ENCODE assay signal across 16 cellular contexts in the genomic region with DNA sequence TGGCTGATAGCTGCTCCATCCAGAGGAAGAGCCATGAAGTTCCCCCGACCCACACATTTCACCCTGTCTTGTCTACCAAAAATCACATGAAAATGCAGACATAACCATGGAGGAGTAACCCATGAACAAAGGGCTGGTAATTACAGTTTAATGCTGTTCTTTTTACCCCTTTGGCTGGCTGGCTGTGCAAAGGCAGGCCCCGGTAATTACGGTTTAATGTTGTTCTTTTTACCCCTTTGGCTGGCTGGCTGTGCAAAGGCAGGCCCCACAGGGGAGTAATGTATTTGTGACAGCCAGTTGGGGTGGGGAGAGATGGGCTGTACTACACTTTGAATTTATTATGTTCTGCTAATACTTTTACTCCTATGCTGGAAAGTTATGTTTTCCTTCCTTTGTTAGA. TPM values are rescaled to one million over a fixed set of nuclear protein-coding genes. Genes with fewer than 3 reads are reported as not detected.
DNase-seq lines count a peak whose midpoint lies in the region; ATAC-seq and TF ChIP-seq lines count a peak whose summit lies in the region.
"Had no signal": no experiment of that assay in that cellular context is flagged by ENCODE, and none has a peak within 500 bp of the region (broad histone marks: within the 10 kb centered on the region; RNA-seq: fewer than 3 reads in every experiment).

No MANE protein-coding gene starts in this region.

- DNase-seq in activated CD4-positive, alpha-beta memory T cell treated with anti-CD3 and anti-CD28 coated beads for 36 hours: no peak
- no peak for DNase-seq in activated CD4-positive, alpha-beta memory T cell treated with anti-CD3 and anti-CD28 coated beads, Interleukin-2, amount 10 ng/mL, durations not matched to agents 7 days and 5 days
- peak; percentile 71 for DNase-seq in NCI-H2227 (lab: John Stamatoyannopoulos, UW; ENCODE audit: unreplicated experiment)
- DNase-seq in esophagus muscularis mucosa (ENCODE audit: extremely low spot score): no peak
- no peak for DNase-seq in stimulated activated effector memory CD8-positive, alpha-beta T cell treated with anti-CD3 and anti-CD28 coated beads, Interleukin-12 subunit alpha, Interleukin-12 subunit beta, amount 100 ng/mL, for 72 hours (ENCODE audit: low spot score in 2 of 2)
- no peak for DNase-seq in OCI-M1 (lab: John Stamatoyannopoulos, UW)
- no peak for DNase-seq in activated gamma-delta T cell (lab: John Stamatoyannopoulos, UW)
- DNase-seq: ACHN, adrenal gland, cortex of kidney, mesendoderm, NCI-H1930, NCI-H82, SIG-M5 had no signal

- H3K36me3 Mint-ChIP-seq in activated CD4-positive, alpha-beta memory T cell treated with anti-CD3 and anti-CD28 coated beads for 36 hours: no peaks in the 10 kb centered on the region
- H3K36me3 Mint-ChIP-seq in activated CD4-positive, alpha-beta memory T cell treated with anti-CD3 and anti-CD28 coated beads, Interleukin-2, amount 10 ng/mL, durations not matched to agents 7 days and 5 days (ENCODE audit: low read depth): peaks cover 11% of the 10 kb centered on the region
- no peaks in the 10 kb centered on the region for H3K36me3 Mint-ChIP-seq in stimulated activated effector memory CD8-positive, alpha-beta T cell treated with anti-CD3 and anti-CD28 coated beads, Interleukin-12 subunit alpha, Interleukin-12 subunit beta, amount 100 ng/mL, for 72 hours

- H3K4me3 ChIP-seq in esophagus muscularis mucosa: peak overlapping the region; percentile 4 to 13 (median 6)
- H3K4me3 ChIP-seq: adrenal gland, suprapubic skin had no signal

- H3K9me3 ChIP-seq in esophagus muscularis mucosa: no peaks in the 10 kb centered on the region
- H3K9me3 ChIP-seq: adrenal gland, suprapubic skin had no signal

- H3K27me3 Mint-ChIP-seq in activated CD4-positive, alpha-beta memory T cell treated with anti-CD3 and anti-CD28 coated beads for 36 hours: no peaks in the 10 kb centered on the region
- H3K27me3 Mint-ChIP-seq in activated CD4-positive, alpha-beta memory T cell treated with anti-CD3 and anti-CD28 coated beads, Interleukin-2, amount 10 ng/mL, durations not matched to agents 7 days and 5 days: no peaks in the 10 kb centered on the region

- POLR2A ChIA-PET in activated CD4-positive, alpha-beta memory T cell treated with anti-CD3 and anti-CD28 coated beads for 36 hours (lab: Charles Lee): no interaction called here
- POLR2A ChIA-PET in activated CD4-positive, alpha-beta memory T cell treated with anti-CD3 and anti-CD28 coated beads, Interleukin-2, amount 10 ng/mL, durations not matched to agents 7 days and 5 days (lab: Charles Lee): interaction anchor here (0.9 to 2.9 kb wide), 4 partner anchors 9 to 41 kb away, joined by 3 to 18 read pairs (median 4); a partner anchor contains a TSS

- H3K4me3 Mint-ChIP-seq in activated CD4-positive, alpha-beta memory T cell treated with anti-CD3 and anti-CD28 coated beads for 36 hours: no peak overlapping the region
- H3K4me3 Mint-ChIP-seq in activated CD4-positive, alpha-beta memory T cell treated with anti-CD3 and anti-CD28 coated beads, Interleukin-2, amount 10 ng/mL, durations not matched to agents 7 days and 5 days: no peak overlapping the region
- no peak overlapping the region for H3K4me3 Mint-ChIP-seq in stimulated activated effector memory CD8-positive, alpha-beta T cell treated with anti-CD3 and anti-CD28 coated beads, Interleukin-12 subunit alpha, Interleukin-12 subunit beta, amount 100 ng/mL, for 72 hours

- intact Hi-C loops in activated CD4-positive, alpha-beta memory T cell treated with anti-CD3 and anti-CD28 coated beads for 36 hours (cut with micrococcal nuclease): loop anchor here (10.0 kb wide), 3 partner anchors 182 to 1092 kb away; no protein-coding TSS in a partner anchor
- intact Hi-C loops in esophagus muscularis mucosa (cut with DNase I): loop anchor here (10.0 kb wide), 3 partner anchors 82 to 1012 kb away; no protein-coding TSS in a partner anchor

- H3K27me3 ChIP-seq in esophagus muscularis mucosa: no peaks in the 10 kb centered on the region
- H3K27me3 ChIP-seq: adrenal gland, suprapubic skin had no signal

- TF ChIP-seq CTCF in esophagus muscularis mucosa (IDR thresholded peaks at IDR 0.05): no peak

- TF ChIP-seq POLR2A in esophagus muscularis mucosa (IDR thresholded peaks at IDR 0.05; ENCODE audit: low read depth) (no peak), GM18505 (IDR thresholded peaks at IDR 0.05; ENCODE audit: borderline replicate concordance, extremely low read depth, insufficient read depth, insufficient read length) (no peak)

- no peaks in the 10 kb centered on the region for H3K36me3 ChIP-seq in esophagus muscularis mucosa
- H3K36me3 ChIP-seq: adrenal gland had no signal

- peak overlapping the region; percentile 49 for H3K27ac Mint-ChIP-seq in activated CD4-positive, alpha-beta memory T cell treated with anti-CD3 and anti-CD28 coated beads for 36 hours
- H3K27ac Mint-ChIP-seq in activated CD4-positive, alpha-beta memory T cell treated with anti-CD3 and anti-CD28 coated beads, Interleukin-2, amount 10 ng/mL, durations not matched to agents 7 days and 5 days: no peak overlapping the region
- H3K27ac Mint-ChIP-seq in stimulated activated effector memory CD8-positive, alpha-beta T cell treated with anti-CD3 and anti-CD28 coated beads, Interleukin-12 subunit alpha, Interleukin-12 subunit beta, amount 100 ng/mL, for 72 hours: peak overlapping the region; percentile 62

- peaks cover 87% of the 10 kb centered on the region for H3K4me1 Mint-ChIP-seq in activated CD4-positive, alpha-beta memory T cell treated with anti-CD3 and anti-CD28 coated beads for 36 hours (ENCODE audit: low read depth)
- H3K4me1 Mint-ChIP-seq in activated CD4-positive, alpha-beta memory T cell treated with anti-CD3 and anti-CD28 coated beads, Interleukin-2, amount 10 ng/mL, durations not matched to agents 7 days and 5 days: peaks cover 69% of the 10 kb centered on the region
- H3K4me1 Mint-ChIP-seq in stimulated activated effector memory CD8-positive, alpha-beta T cell treated with anti-CD3 and anti-CD28 coated beads, Interleukin-12 subunit alpha, Interleukin-12 subunit beta, amount 100 ng/mL, for 72 hours: peaks cover 76% of the 10 kb centered on the region

- H3K9me3 Mint-ChIP-seq in activated CD4-positive, alpha-beta memory T cell treated with anti-CD3 and anti-CD28 coated beads for 36 hours: no peaks in the 10 kb centered on the region
- H3K9me3 Mint-ChIP-seq in activated CD4-positive, alpha-beta memory T cell treated with anti-CD3 and anti-CD28 coated beads, Interleukin-2, amount 10 ng/mL, durations not matched to agents 7 days and 5 days: no peaks in the 10 kb centered on the region
- H3K9me3 Mint-ChIP-seq in stimulated activated effector memory CD8-positive, alpha-beta T cell treated with anti-CD3 and anti-CD28 coated beads, Interleukin-12 subunit alpha, Interleukin-12 subunit beta, amount 100 ng/mL, for 72 hours: no peaks in the 10 kb centered on the region

- TF ChIP-seq EP300 in esophagus muscularis mucosa (IDR thresholded peaks at IDR 0.05): no peak

- H3K4me1 ChIP-seq in esophagus muscularis mucosa: peaks cover 88 to 100% (median 100%) of the 10 kb centered on the region in 4 donors

- 41% methylated on average over 3 of the region's 3 CpGs for WGBS in esophagus muscularis mucosa

- peak overlapping the region; percentile 67 to 82 (median 78) for H3K27ac ChIP-seq in esophagus muscularis mucosa (replicated peaks in 1 of 4)

- CTCF ChIA-PET in activated CD4-positive, alpha-beta memory T cell treated with anti-CD3 and anti-CD28 coated beads for 36 hours (lab: Charles Lee): interaction anchor here (1.2 to 3.6 kb wide), 4 partner anchors 11 to 40 kb away, joined by 4 to 22 read pairs (median 9); no protein-coding TSS in a partner anchor
- CTCF ChIA-PET in activated CD4-positive, alpha-beta memory T cell treated with anti-CD3 and anti-CD28 coated beads, Interleukin-2, amount 10 ng/mL, durations not matched to agents 7 days and 5 days (lab: Charles Lee): no interaction called here

- ATAC-seq in stimulated activated effector memory CD8-positive, alpha-beta T cell treated with anti-CD3 and anti-CD28 coated beads, Interleukin-12 subunit alpha, Interleukin-12 subunit beta, amount 100 ng/mL, for 72 hours: no peak
- no peak for ATAC-seq in GM18505 (IDR thresholded peaks at IDR 0.05; ENCODE audit: unreplicated experiment)

RNA-seq across cellular contexts. Expression of a gene that starts 41.7 kb away (rescaled TPM):
- total RNA-seq in activated CD4-positive, alpha-beta memory T cell treated with anti-CD3 and anti-CD28 coated beads for 36 hours: 10 to 100 TPM; 35.3 to 40.9 TPM
- total RNA-seq in activated CD4-positive, alpha-beta memory T cell treated with anti-CD3 and anti-CD28 coated beads, Interleukin-2, amount 10 ng/mL, durations not matched to agents 7 days and 5 days: 10 to 100 TPM; 83.1 to 86.4 TPM
- total RNA-seq in esophagus muscularis mucosa: 100 to 1,000 TPM; 244 to 563 (median 329) TPM
